ENCODE assay signal across 8 cellular contexts in the genomic region with DNA sequence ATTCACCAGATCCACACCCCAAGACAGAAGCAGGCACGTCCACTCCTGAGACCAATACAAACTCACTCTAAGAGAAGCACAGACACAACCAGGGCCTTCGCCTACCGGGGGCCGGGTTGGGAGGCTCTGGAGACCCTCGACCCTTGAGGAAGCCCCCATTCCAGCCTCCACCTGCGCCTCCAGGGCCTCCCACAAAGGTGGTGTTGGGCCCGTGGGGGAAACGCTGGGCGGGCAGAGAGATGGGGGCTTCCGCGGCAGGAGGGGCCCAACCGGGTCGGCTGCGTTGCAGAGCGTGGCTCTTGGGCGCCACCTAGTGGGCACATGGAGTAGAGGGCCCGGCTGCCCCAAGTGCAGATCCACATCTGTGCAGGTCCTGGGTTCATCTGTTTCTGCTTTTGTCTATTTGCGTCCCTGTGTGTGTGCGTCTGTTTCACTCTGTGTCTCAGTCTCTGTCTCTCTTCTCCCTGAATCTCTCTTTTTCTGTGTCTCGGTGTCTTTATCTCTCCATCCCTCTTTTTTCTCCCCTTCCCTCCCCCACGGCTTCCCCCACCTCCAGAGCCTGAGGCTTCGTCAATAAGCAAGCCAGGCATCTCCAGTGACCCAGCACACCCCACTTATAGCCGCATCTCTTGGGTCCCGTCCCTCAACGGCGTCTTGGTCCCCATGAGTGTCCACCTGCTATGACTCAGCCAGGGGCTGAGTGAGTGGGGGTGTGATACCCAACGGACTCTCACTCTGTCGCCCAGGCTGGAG. TPM values are rescaled to one million over a fixed set of nuclear protein-coding genes. Genes with fewer than 3 reads are reported as not detected.
A peak's percentile ranks its signal among the peaks of the same experiment; 100 is the strongest.
DNase-seq lines count a peak whose midpoint lies in the region; ATAC-seq and TF ChIP-seq lines count a peak whose summit lies in the region.

No MANE protein-coding gene starts in this region.

- H3K36me3 ChIP-seq in BE2C (no peaks in the 10 kb centered on the region), esophagus muscularis mucosa (peaks cover 5 to 35% (median 20%) of the 10 kb centered on the region in 4 donors)

- peaks cover 16% of the 10 kb centered on the region for H3K4me1 Mint-ChIP-seq in nephron

- peaks cover 6% of the 10 kb centered on the region for H3K27me3 Mint-ChIP-seq in nephron (ENCODE audit: low read depth)

- peak overlapping the region; percentile 33 for H3K4me3 ChIP-seq in BE2C (ENCODE audit: low read depth, low read length)
- peak overlapping the region in 1 of 4 donors; percentile 43 for H3K4me3 ChIP-seq in esophagus muscularis mucosa

- H3K9me3 Mint-ChIP-seq in nephron, result no peaks in the 10 kb centered on the region

- H3K36me3 Mint-ChIP-seq in nephron (ENCODE audit: low read depth), result peaks cover 3% of the 10 kb centered on the region

- H3K4me1 ChIP-seq in BE2C (no peaks in the 10 kb centered on the region), esophagus muscularis mucosa (peaks cover 5 to 11% (median 9%) of the 10 kb centered on the region in 4 donors)

- intact Hi-C loops in esophagus muscularis mucosa (cut with DNase I), result loop anchor here (5.0 to 10.0 kb wide), 3 partner anchors 203 to 531 kb away; no protein-coding TSS in a partner anchor

- peak overlapping the region; percentile 9 to 73 (median 60) for H3K27ac Mint-ChIP-seq in nephron

- no peaks in the 10 kb centered on the region for H3K9me3 ChIP-seq in BE2C
- no peaks in the 10 kb centered on the region for H3K9me3 ChIP-seq in esophagus muscularis mucosa

- DNase-seq in BE2C (peak; percentile 84), HCEC 1CT (peak; percentile 34), OCI-M2 (lab: John Stamatoyannopoulos, UW; ENCODE audit: unreplicated experiment) (peak; percentile 42), activated T-cell treated with anti-CD3 and anti-CD28 coated beads for 4 hours (peak; percentile 54), esophagus muscularis mucosa (ENCODE audit: extremely low spot score) (no peak)
- DNase-seq in stimulated activated naive CD8-positive, alpha-beta T cell treated with anti-CD3 and anti-CD28 coated beads, Interleukin-15, Interleukin-2, amounts not matched to agents 100 U/mL and 50 U/mL, for 24 hours, result peak; percentile 80

- peak; percentile 88 for ATAC-seq in stimulated activated naive CD8-positive, alpha-beta T cell treated with anti-CD3 and anti-CD28 coated beads, Interleukin-15, Interleukin-2, amounts not matched to agents 100 U/mL and 50 U/mL, for 24 hours
- ATAC-seq in GM18498 (IDR thresholded peaks at IDR 0.05; ENCODE audit: unreplicated experiment), result no peak

- H3K27me3 ChIP-seq in BE2C (no peaks in the 10 kb centered on the region), esophagus muscularis mucosa (no peaks in the 10 kb centered on the region)

- H3K4me3 Mint-ChIP-seq in nephron, result peak overlapping the region; percentile 30 to 42 (median 38)

- TF ChIP-seq CTCF in BE2C (IDR thresholded peaks at IDR 0.05; ENCODE audit: low read depth, low read length), result peak; percentile 95
- TF ChIP-seq CTCF in esophagus muscularis mucosa (IDR thresholded peaks at IDR 0.05), result peak; percentile 85 to 99 (median 98)
- peak; percentile 99 for TF ChIP-seq CTCF in nephron (IDR thresholded peaks at IDR 0.05; ENCODE audit: unreplicated experiment in 3 of 3)

- no peak overlapping the region for H3K27ac ChIP-seq in esophagus muscularis mucosa (replicated peaks in 1 of 4)

- no peak for TF ChIP-seq POLR2A in esophagus muscularis mucosa (IDR thresholded peaks at IDR 0.05; ENCODE audit: low read depth)

- TF ChIP-seq EP300 in esophagus muscularis mucosa (IDR thresholded peaks at IDR 0.05), result no peak

- WGBS in esophagus muscularis mucosa, result 26% methylated on average over 23 of the region's 28 CpGs

RNA-seq across cellular contexts. Expression of gene TINCR, which starts 10.5 kb away (rescaled TPM):
- 0.54 TPM for polyA plus RNA-seq in BE2C (2012; ENCODE audit: insufficient read depth, insufficient read length, low read depth)
- 1 to 10 TPM in 1 of 4 donors, under 1 TPM in 2, not detected in 1; 0.17 to 2.9 (median 0.33) TPM for total RNA-seq in esophagus muscularis mucosa

RNA-seq across cellular contexts. Expression of gene SAFB2, which starts 44.3 kb away (rescaled TPM):
- 327 TPM for polyA plus RNA-seq in BE2C (2012; ENCODE audit: insufficient read depth, insufficient read length, low read depth)
- total RNA-seq in esophagus muscularis mucosa, result 10 to 100 TPM; 31.1 to 57.8 (median 42.7) TPM

RNA-seq across cellular contexts. Expression of gene SAFB, which starts 44.6 kb away (rescaled TPM):
- 213 TPM for polyA plus RNA-seq in BE2C (2012; ENCODE audit: insufficient read depth, insufficient read length, low read depth)
- total RNA-seq in esophagus muscularis mucosa, result 10 to 100 TPM; 48.4 to 96.2 (median 75.7) TPM
